In genomic region chr3:142563491-142563997, GRCh38 we compare ENCODE assay signal across 17 cellular contexts. TPM values are rescaled to one million over a fixed set of nuclear protein-coding genes. Genes with fewer than 3 reads are reported as not detected.
"Had no signal": no experiment of that assay in that cellular context is flagged by ENCODE, and none has a peak within 500 bp of the region (broad histone marks: within the 10 kb centered on the region; RNA-seq: fewer than 3 reads in every experiment).

No MANE protein-coding gene starts in this region.

- H3K27me3 ChIP-seq: adrenal gland, gastrocnemius medialis, heart left ventricle, right atrium auricular region, transverse colon had no signal

- ATAC-seq: gastrocnemius medialis; heart left ventricle; left colon; stimulated activated naive B cell treated with anti-CD40 and anti-IgM and Interleukin-4, amounts not matched to agents 10 μg/mL and 1 μg/mL and 100 μg/mL, for 72 hours; T-cell had no signal

- H3K27me3 Mint-ChIP-seq: stimulated activated naive B cell treated with anti-CD40 and anti-IgM and Interleukin-4, amounts not matched to agents 10 μg/mL and 1 μg/mL and 100 μg/mL, for 72 hours; T-cell had no signal

- H3K4me3 Mint-ChIP-seq: immature natural killer cell; stimulated activated naive B cell treated with anti-CD40 and anti-IgM and Interleukin-4, amounts not matched to agents 10 μg/mL and 1 μg/mL and 100 μg/mL, for 72 hours; T-cell had no signal

- H3K27ac Mint-ChIP-seq: stimulated activated naive B cell treated with anti-CD40 and anti-IgM and Interleukin-4, amounts not matched to agents 10 μg/mL and 1 μg/mL and 100 μg/mL, for 72 hours; T-cell had no signal

- H3K4me1 ChIP-seq: adrenal gland, gastrocnemius medialis, heart left ventricle, parathyroid adenoma, right atrium auricular region, transverse colon had no signal

- H3K9me3 ChIP-seq: adrenal gland, gastrocnemius medialis, heart left ventricle, right atrium auricular region, SK-N-SH, transverse colon had no signal

- DNase-seq: activated CD4-positive, alpha-beta T cell treated with anti-CD3 and anti-CD28 coated beads for 1 hour; adrenal gland; erythroblast; gastrocnemius medialis; heart left ventricle; immature natural killer cell; left colon; SHP77; SK-N-SH; stimulated activated CD4-positive, alpha-beta T cell treated with anti-CD3 and anti-CD28 coated beads, Interleukin-2, amount 100 ng/mL, for 48 hours; stimulated activated naive B cell treated with anti-CD40 and anti-IgM and Interleukin-4, amounts not matched to agents 10 μg/mL and 1 μg/mL and 100 μg/mL, for 72 hours; T-cell; transverse colon had no signal

- H3K9me3 Mint-ChIP-seq: immature natural killer cell; stimulated activated naive B cell treated with anti-CD40 and anti-IgM and Interleukin-4, amounts not matched to agents 10 μg/mL and 1 μg/mL and 100 μg/mL, for 72 hours; T-cell had no signal

- H3K27ac ChIP-seq: adrenal gland, gastrocnemius medialis, heart left ventricle, parathyroid adenoma, right atrium auricular region, transverse colon, VCaP had no signal

- H3K4me3 ChIP-seq: adrenal gland, gastrocnemius medialis, heart left ventricle, right atrium auricular region, transverse colon had no signal

RNA-seq across cellular contexts. Expression of gene PLS1, which starts 32.6 kb away (rescaled TPM):
- total RNA-seq: skeletal muscle tissue had no signal
